ENCODE assay signal across 17 cellular contexts in genomic region chr3:49656541-49657112, GRCh38. TPM values are rescaled to one million over a fixed set of nuclear protein-coding genes. Genes with fewer than 3 reads are reported as not detected.
DNase-seq lines count a peak whose midpoint lies in the region; ATAC-seq and TF ChIP-seq lines count a peak whose summit lies in the region.
"Had no signal": no experiment of that assay in that cellular context is flagged by ENCODE, and none has a peak within 500 bp of the region (broad histone marks: within the 10 kb centered on the region; RNA-seq: fewer than 3 reads in every experiment).

No MANE protein-coding gene starts in this region.

- no peaks in the 10 kb centered on the region for H3K36me3 Mint-ChIP-seq in activated CD4-positive, alpha-beta T cell treated with anti-CD3 and anti-CD28 coated beads for 36 hours (ENCODE audit: low read depth)
- no peaks in the 10 kb centered on the region for H3K36me3 Mint-ChIP-seq in activated CD4-positive, alpha-beta T cell treated with anti-CD3 and anti-CD28 coated beads, Interleukin-2, amount 10 ng/mL, durations not matched to agents 7 days and 5 days (ENCODE audit: low read depth)
- H3K36me3 Mint-ChIP-seq in immature natural killer cell (no peaks in the 10 kb centered on the region), nephron progenitor cell (ENCODE audit: low read depth) (no peaks in the 10 kb centered on the region)
- H3K36me3 Mint-ChIP-seq: activated naive CD8-positive, alpha-beta T cell treated with anti-CD3 and anti-CD28 coated beads, Interleukin-2, amount 10 ng/mL, durations not matched to agents 7 days and 5 days; stimulated activated naive B cell treated with anti-CD40 and anti-IgM and Interleukin-4, amounts not matched to agents 10 μg/mL and 1 μg/mL and 100 μg/mL, for 72 hours had no signal

- no peak overlapping the region for H4K91ac ChIP-seq in neuronal stem cell (ENCODE audit: low read depth, low read length, poor library complexity)

- no peak overlapping the region for H3K4me3 ChIP-seq in astrocyte of the spinal cord (ENCODE audit: low read depth, low read length)
- H3K4me3 ChIP-seq in neuronal stem cell (ENCODE audit: low read length in 2 of 2), result no peak overlapping the region
- H3K4me3 ChIP-seq: prostate gland, SJSA1, vagina had no signal

- no peaks in the 10 kb centered on the region for H3K9me3 ChIP-seq in neuronal stem cell (replicated peaks in 1 of 2; ENCODE audit: control insufficient read depth in 2 of 2, insufficient read depth in 1 of 2, low read depth in 1 of 2, low read length in 2 of 2)
- H3K9me3 ChIP-seq: prostate gland, SJSA1, vagina had no signal

- peak overlapping the region; percentile 75 for H3K23ac ChIP-seq in neuronal stem cell (ENCODE audit: low read depth, low read length, poor library complexity)

- peak overlapping the region; percentile 95 for H3K14ac ChIP-seq in neuronal stem cell (ENCODE audit: low read length)

- peaks cover 2% of the 10 kb centered on the region for H3K27me3 Mint-ChIP-seq in activated CD4-positive, alpha-beta T cell treated with anti-CD3 and anti-CD28 coated beads for 36 hours
- no peaks in the 10 kb centered on the region for H3K27me3 Mint-ChIP-seq in activated CD4-positive, alpha-beta T cell treated with anti-CD3 and anti-CD28 coated beads, Interleukin-2, amount 10 ng/mL, durations not matched to agents 7 days and 5 days
- H3K27me3 Mint-ChIP-seq in immature natural killer cell (ENCODE audit: low read depth in 3 of 3) (peaks cover 0 to 3% (median 2%) of the 10 kb centered on the region in 3 donors), nephron progenitor cell (ENCODE audit: low read depth, poor library complexity) (peaks cover 4% of the 10 kb centered on the region)

- H3K36me3 ChIP-seq in neuronal stem cell (replicated peaks in 1 of 2; ENCODE audit: control insufficient read depth in 2 of 2, insufficient read depth in 2 of 2, low read length in 2 of 2), result peaks cover 0 to 40% of the 10 kb centered on the region in 2 donors
- H3K36me3 ChIP-seq: prostate gland, SJSA1, vagina had no signal

- H3K4ac ChIP-seq in neuronal stem cell (ENCODE audit: low read length), result no peak overlapping the region

- H2AK5ac ChIP-seq in neuronal stem cell (ENCODE audit: low read depth, low read length), result peak overlapping the region; percentile 32

- intact Hi-C loops in activated CD4-positive, alpha-beta T cell treated with anti-CD3 and anti-CD28 coated beads for 36 hours (cut with DNase I, micrococcal nuclease), result no loop called here

- H3K79me1 ChIP-seq in neuronal stem cell (ENCODE audit: low read depth, low read length), result no peaks in the 10 kb centered on the region

- H3K27ac Mint-ChIP-seq in activated CD4-positive, alpha-beta T cell treated with anti-CD3 and anti-CD28 coated beads for 36 hours, result no peak overlapping the region
- H3K27ac Mint-ChIP-seq in activated CD4-positive, alpha-beta T cell treated with anti-CD3 and anti-CD28 coated beads, Interleukin-2, amount 10 ng/mL, durations not matched to agents 7 days and 5 days, result no peak overlapping the region
- no peak overlapping the region for H3K27ac Mint-ChIP-seq in immature natural killer cell
- no peak overlapping the region for H3K27ac Mint-ChIP-seq in nephron progenitor cell
- H3K27ac Mint-ChIP-seq: activated naive CD8-positive, alpha-beta T cell treated with anti-CD3 and anti-CD28 coated beads, Interleukin-2, amount 10 ng/mL, durations not matched to agents 7 days and 5 days; stimulated activated naive B cell treated with anti-CD40 and anti-IgM and Interleukin-4, amounts not matched to agents 10 μg/mL and 1 μg/mL and 100 μg/mL, for 72 hours had no signal

- H3K9ac ChIP-seq in neuronal stem cell (ENCODE audit: low read depth, low read length, poor library complexity), result peak overlapping the region; percentile 63

- peak overlapping the region; percentile 87 for H2BK5ac ChIP-seq in neuronal stem cell (ENCODE audit: low read length)

- no peaks in the 10 kb centered on the region for H3K27me3 ChIP-seq in neuronal stem cell (ENCODE audit: control insufficient read depth in 3 of 3, insufficient read depth in 3 of 3, low read depth in 1 of 3, low read length in 3 of 3)
- H3K27me3 ChIP-seq: SJSA1, vagina had no signal

- H3K18ac ChIP-seq in neuronal stem cell (ENCODE audit: low read length), result peak overlapping the region; percentile 44

- no peaks in the 10 kb centered on the region for H3K9me3 Mint-ChIP-seq in activated CD4-positive, alpha-beta T cell treated with anti-CD3 and anti-CD28 coated beads for 36 hours (ENCODE audit: low read depth)
- no peaks in the 10 kb centered on the region for H3K9me3 Mint-ChIP-seq in activated CD4-positive, alpha-beta T cell treated with anti-CD3 and anti-CD28 coated beads, Interleukin-2, amount 10 ng/mL, durations not matched to agents 7 days and 5 days
- no peaks in the 10 kb centered on the region for H3K9me3 Mint-ChIP-seq in immature natural killer cell
- H3K9me3 Mint-ChIP-seq in nephron progenitor cell, result no peaks in the 10 kb centered on the region
- H3K9me3 Mint-ChIP-seq: activated naive CD8-positive, alpha-beta T cell treated with anti-CD3 and anti-CD28 coated beads, Interleukin-2, amount 10 ng/mL, durations not matched to agents 7 days and 5 days; stimulated activated naive B cell treated with anti-CD40 and anti-IgM and Interleukin-4, amounts not matched to agents 10 μg/mL and 1 μg/mL and 100 μg/mL, for 72 hours had no signal

- H3K4me1 ChIP-seq in neuronal stem cell (ENCODE audit: control insufficient read depth in 2 of 2, insufficient read depth in 1 of 2, low read depth in 1 of 2, low read length in 2 of 2), result no peaks in the 10 kb centered on the region
- H3K4me1 ChIP-seq: prostate gland, SJSA1, vagina had no signal

- no peak overlapping the region for H3K4me2 ChIP-seq in neuronal stem cell (ENCODE audit: insufficient read depth, low read length, poor library complexity, severe bottlenecking)

- no peak for ATAC-seq in activated CD4-positive, alpha-beta T cell treated with anti-CD3 and anti-CD28 coated beads for 36 hours
- ATAC-seq: stimulated activated naive B cell treated with anti-CD40 and anti-IgM and Interleukin-4, amounts not matched to agents 10 μg/mL and 1 μg/mL and 100 μg/mL, for 72 hours had no signal

- no peak overlapping the region for H2BK12ac ChIP-seq in neuronal stem cell (ENCODE audit: low read length)

- peak; percentile 39 for TF ChIP-seq CTCF in astrocyte of the spinal cord (IDR thresholded peaks at IDR 0.05; ENCODE audit: low read depth, low read length)
- no peak for TF ChIP-seq CTCF in nephron progenitor cell (IDR thresholded peaks at IDR 0.05)

- peak overlapping the region; percentile 67 for H2BK120ac ChIP-seq in neuronal stem cell (ENCODE audit: low read depth, low read length)

- H2BK15ac ChIP-seq in neuronal stem cell (ENCODE audit: low read length), result peak overlapping the region; percentile 81

- peak; percentile 20 for DNase-seq in activated CD4-positive, alpha-beta T cell treated with anti-CD3 and anti-CD28 coated beads for 36 hours
- DNase-seq in activated CD4-positive, alpha-beta T cell treated with anti-CD3 and anti-CD28 coated beads, Interleukin-2, amount 10 ng/mL, durations not matched to agents 7 days and 5 days, result no peak
- DNase-seq in KBM-7 (peak; percentile 72), astrocyte of the spinal cord (ENCODE audit: low read depth, low spot score) (no peak), neuronal stem cell (ENCODE audit: low spot score) (no peak), immature natural killer cell (no peak), nephron progenitor cell (no peak), dedifferentiated amniotic fluid mesenchymal stem cell (ENCODE audit: extremely low spot score) (no peak)
- DNase-seq: activated naive CD8-positive, alpha-beta T cell treated with anti-CD3 and anti-CD28 coated beads, Interleukin-2, amount 10 ng/mL, durations not matched to agents 7 days and 5 days; AML-193; NCI-H1417; NCI-H524 treated with DMSO at 0.1 percent for 48 hours; stimulated activated naive B cell treated with anti-CD40 and anti-IgM and Interleukin-4, amounts not matched to agents 10 μg/mL and 1 μg/mL and 100 μg/mL, for 72 hours had no signal

- WGBS in neuronal stem cell (ENCODE audit: extremely low coverage in 2 of 2, insufficient read length in 2 of 2, insufficient replicate concordance in 1 of 2), 2 donors, result no CpG with 5 or more reads among the region's 18 CpGs

- no peak overlapping the region for H2AFZ ChIP-seq in neuronal stem cell (ENCODE audit: low read length)

- H3K27ac ChIP-seq in neuronal stem cell (replicated peaks; ENCODE audit: low read length), result no peak overlapping the region
- H3K27ac ChIP-seq: prostate gland, SJSA1, vagina, VCaP had no signal

- H4K8ac ChIP-seq in neuronal stem cell (ENCODE audit: low read depth, low read length), result peak overlapping the region; percentile 17

- in situ Hi-C loops in KBM-7 (cut with MboI; ENCODE audit: low pct_unique_long_range_greater_than_20kb, low sequenced_read_pairs) (no loop called here), astrocyte of the spinal cord (cut with HindIII; ENCODE audit: low sequenced_read_pairs) (no loop called here)

- no peak overlapping the region for H3K4me3 Mint-ChIP-seq in activated CD4-positive, alpha-beta T cell treated with anti-CD3 and anti-CD28 coated beads for 36 hours
- no peak overlapping the region for H3K4me3 Mint-ChIP-seq in activated CD4-positive, alpha-beta T cell treated with anti-CD3 and anti-CD28 coated beads, Interleukin-2, amount 10 ng/mL, durations not matched to agents 7 days and 5 days
- H3K4me3 Mint-ChIP-seq in immature natural killer cell (no peak overlapping the region), nephron progenitor cell (no peak overlapping the region)
- H3K4me3 Mint-ChIP-seq: activated naive CD8-positive, alpha-beta T cell treated with anti-CD3 and anti-CD28 coated beads, Interleukin-2, amount 10 ng/mL, durations not matched to agents 7 days and 5 days; stimulated activated naive B cell treated with anti-CD40 and anti-IgM and Interleukin-4, amounts not matched to agents 10 μg/mL and 1 μg/mL and 100 μg/mL, for 72 hours had no signal

- CTCF ChIA-PET in activated CD4-positive, alpha-beta T cell treated with anti-CD3 and anti-CD28 coated beads for 36 hours (lab: Charles Lee), result interaction anchor here (0.5 to 1.7 kb wide), 5 partner anchors 42 to 510 kb away, joined by 3 to 9 read pairs (median 3); no protein-coding TSS in a partner anchor
- CTCF ChIA-PET in activated CD4-positive, alpha-beta T cell treated with anti-CD3 and anti-CD28 coated beads, Interleukin-2, amount 10 ng/mL, durations not matched to agents 7 days and 5 days (lab: Charles Lee), result interaction anchor here (1.0 kb wide), 1 partner anchor 117 kb away, joined by 3 read pairs; no protein-coding TSS in a partner anchor

- no peaks in the 10 kb centered on the region for H3K4me1 Mint-ChIP-seq in activated CD4-positive, alpha-beta T cell treated with anti-CD3 and anti-CD28 coated beads for 36 hours
- no peaks in the 10 kb centered on the region for H3K4me1 Mint-ChIP-seq in activated CD4-positive, alpha-beta T cell treated with anti-CD3 and anti-CD28 coated beads, Interleukin-2, amount 10 ng/mL, durations not matched to agents 7 days and 5 days
- H3K4me1 Mint-ChIP-seq in immature natural killer cell, result no peaks in the 10 kb centered on the region
- H3K4me1 Mint-ChIP-seq in nephron progenitor cell, result peaks cover 31% of the 10 kb centered on the region

- POLR2A ChIA-PET in activated CD4-positive, alpha-beta T cell treated with anti-CD3 and anti-CD28 coated beads for 36 hours (lab: Charles Lee), result no interaction called here
- POLR2A ChIA-PET in activated CD4-positive, alpha-beta T cell treated with anti-CD3 and anti-CD28 coated beads, Interleukin-2, amount 10 ng/mL, durations not matched to agents 7 days and 5 days (lab: Charles Lee), result no interaction called here

RNA-seq across cellular contexts. Expression of gene APEH, which starts 17.5 kb away (rescaled TPM):
- 100 to 1,000 TPM; 110 to 137 TPM for total RNA-seq in activated CD4-positive, alpha-beta T cell treated with anti-CD3 and anti-CD28 coated beads for 36 hours
- total RNA-seq in activated CD4-positive, alpha-beta T cell treated with anti-CD3 and anti-CD28 coated beads, Interleukin-2, amount 10 ng/mL, durations not matched to agents 7 days and 5 days, result 100 to 1,000 TPM; 137 TPM
- polyA plus RNA-seq in neuronal stem cell (2013, experiment 1 of 2), result 50.1 TPM
- 46.8 TPM for polyA plus RNA-seq in neuronal stem cell (2013, experiment 2 of 2)
- 100 to 1,000 TPM in 2 of 3 donors, 10 to 100 TPM in 1; 88.0 to 130 (median 121) TPM for polyA plus RNA-seq in immature natural killer cell

RNA-seq across cellular contexts. Expression of gene MST1, which starts 32.6 kb away (rescaled TPM):
- 1 to 10 TPM; 8.7 to 9.7 TPM for total RNA-seq in activated CD4-positive, alpha-beta T cell treated with anti-CD3 and anti-CD28 coated beads for 36 hours
- 10 to 100 TPM in 1 of 2 experiments, 1 to 10 TPM in 1; 8.4 to 10.0 TPM for total RNA-seq in activated CD4-positive, alpha-beta T cell treated with anti-CD3 and anti-CD28 coated beads, Interleukin-2, amount 10 ng/mL, durations not matched to agents 7 days and 5 days
- 10.4 TPM for polyA plus RNA-seq in neuronal stem cell (2013, experiment 1 of 2)
- 11.3 TPM for polyA plus RNA-seq in neuronal stem cell (2013, experiment 2 of 2)
- 1 to 10 TPM in 1 of 3 donors, under 1 TPM in 1, not detected in 1; 0.19 to 1.3 TPM for polyA plus RNA-seq in immature natural killer cell

RNA-seq across cellular contexts. Expression of gene RNF123, which starts 32.7 kb away (rescaled TPM):
- total RNA-seq in activated CD4-positive, alpha-beta T cell treated with anti-CD3 and anti-CD28 coated beads for 36 hours, result 10 to 100 TPM; 25.2 to 32.7 TPM
- 10 to 100 TPM; 47.5 to 49.2 TPM for total RNA-seq in activated CD4-positive, alpha-beta T cell treated with anti-CD3 and anti-CD28 coated beads, Interleukin-2, amount 10 ng/mL, durations not matched to agents 7 days and 5 days
- polyA plus RNA-seq in neuronal stem cell (2013, experiment 1 of 2), result 21.9 TPM
- 20.9 TPM for polyA plus RNA-seq in neuronal stem cell (2013, experiment 2 of 2)
- polyA plus RNA-seq in immature natural killer cell, result 10 to 100 TPM in 2 of 3 donors, 1 to 10 TPM in 1; 2.6 to 27.1 (median 11.8) TPM

Comparison
In these comparisons a context has a peak if more than half of its experiments do, and no peak if none do; other contexts are left out.
1. DNase-seq: peak in activated CD4-positive, alpha-beta T cell treated with anti-CD3 and anti-CD28 coated beads for 36 hours (single experiment) and KBM-7 (single experiment); none in activated CD4-positive, alpha-beta T cell treated with anti-CD3 and anti-CD28 coated beads, Interleukin-2, amount 10 ng/mL, durations not matched to agents 7 days and 5 days (single experiment), astrocyte of the spinal cord (single experiment), neuronal stem cell (single experiment), immature natural killer cell (0 of 3), nephron progenitor cell (single experiment) and dedifferentiated amniotic fluid mesenchymal stem cell (single experiment).